In genomic region chr15:65318870-65319356, GRCh38 we compare ENCODE assay signal across 8 cellular contexts.
DNase-seq lines count a peak whose midpoint lies in the region; ATAC-seq lines count a peak whose summit lies in the region.

No MANE protein-coding gene starts in this region.

- DNase-seq in ELR (ENCODE audit: low read depth) (peak; percentile 79), NCI-H748 (lab: John Stamatoyannopoulos, UW; ENCODE audit: unreplicated experiment) (peak; percentile 68), ecto neural progenitor cell (ENCODE audit: low spot score) (peak; percentile 90), medulla oblongata (ENCODE audit: extremely low spot score) (peak; percentile 92)
- peak; percentile 68 to 71 for DNase-seq in activated CD4-positive, alpha-beta T cell treated with anti-CD3 and anti-CD28 coated beads, Interleukin-2, amount 50 U/mL, for 4 hours
- DNase-seq in stimulated activated CD8-positive, alpha-beta memory T cell treated with anti-CD3 and anti-CD28 coated beads, Interleukin-4, amount 100 ng/mL, for 1 hour (ENCODE audit: low read depth in 2 of 2, low spot score in 1 of 2): peak; percentile 28 to 52

- peak; percentile 56 for ATAC-seq in HG03432 (IDR thresholded peaks at IDR 0.05; ENCODE audit: unreplicated experiment)
- no peak for ATAC-seq in GM18519 (IDR thresholded peaks at IDR 0.05; ENCODE audit: low FRiP score, unreplicated experiment)

Comparison
In these comparisons a context has a peak if more than half of its experiments do, and no peak if none do; other contexts are left out.
1. DNase-seq: peak in every context shown above with its lines; median percentile 92 in medulla oblongata; 90 in ecto neural progenitor cell; 79 in ELR; 70 in activated CD4-positive, alpha-beta T cell treated with anti-CD3 and anti-CD28 coated beads, Interleukin-2, amount 50 U/mL, for 4 hours; 68 in NCI-H748; 40 in stimulated activated CD8-positive, alpha-beta memory T cell treated with anti-CD3 and anti-CD28 coated beads, Interleukin-4, amount 100 ng/mL, for 1 hour.